ENCODE assay signal across 1 cellular context in genomic region chr1:20446796-20447195, GRCh38.
TF ChIP-seq lines count a peak whose summit lies in the region.

No MANE protein-coding gene starts in this region.

TF ChIP-seq in HepG2, 621 proteins besides CTCF, POLR2A, EP300 and RAD21:
- TF ChIP-seq ARNT (IDR thresholded peaks at IDR 0.05) (no peak), ZNF629 (CRISPR knock-in tag; conservative IDR thresholded peaks at IDR 0.05) (peak; percentile 60; the same call in 1 of the 2 replicates)
